Comparison of ENCODE assay signal across 11 cellular contexts in genomic region chr6:158773581-158774449, GRCh38. TPM values are rescaled to one million over a fixed set of nuclear protein-coding genes. Genes with fewer than 3 reads are reported as not detected.
A peak's percentile ranks its signal among the peaks of the same experiment; 100 is the strongest.
DNase-seq lines count a peak whose midpoint lies in the region; ATAC-seq, FAIRE-seq and TF ChIP-seq lines count a peak whose summit lies in the region.
"Had no signal": no experiment of that assay in that cellular context is flagged by ENCODE, and none has a peak within 500 bp of the region (broad histone marks: within the 10 kb centered on the region; RNA-seq: fewer than 3 reads in every experiment).

No MANE protein-coding gene starts in this region.

- no peaks in the 10 kb centered on the region for H3K9me3 ChIP-seq in keratinocyte (ENCODE audit: control insufficient read depth, low read depth, low read length)
- no peaks in the 10 kb centered on the region for H3K9me3 ChIP-seq in SJCRH30 (replicated peaks)
- H3K9me3 ChIP-seq: MG63 had no signal

- H4K20me1 ChIP-seq in keratinocyte (ENCODE audit: control insufficient read depth, extremely low read depth, insufficient read depth, low read length): peaks cover 7% of the 10 kb centered on the region

- intact Hi-C loops in activated T-helper 1 cell treated with anti-CD3 and anti-CD28 coated beads, Interleukin-12 subunit alpha, Interleukin-12 subunit beta, Interleukin-2, Interleukin-4 antibody, amounts not matched to agents 30 ng/mL and 10 ng/mL and 1 ng/mL, durations not matched to agents 14 hours and 24 hours and 36 hours (cut with micrococcal nuclease): loop anchor here (2.0 kb wide), 1 partner anchor 199 kb away; no protein-coding TSS in a partner anchor

- peak overlapping the region; percentile 48 for H3K4me2 ChIP-seq in keratinocyte (ENCODE audit: control insufficient read depth, extremely low read depth, insufficient read depth, low read depth, low read length)

- H3K4me1 ChIP-seq in keratinocyte (ENCODE audit: control insufficient read depth, extremely low read depth, insufficient read depth, low read length) (peaks cover 25% of the 10 kb centered on the region), SJCRH30 (no peaks in the 10 kb centered on the region)

- peaks cover 8% of the 10 kb centered on the region for H3K9me1 ChIP-seq in keratinocyte (ENCODE audit: control insufficient read depth, extremely low read depth, insufficient read depth, low read length)

- peaks cover 74% of the 10 kb centered on the region for H3K4me1 Mint-ChIP-seq in activated T-cell treated with anti-CD3 and anti-CD28 coated beads, Interleukin-2, amount 50 U/mL, for 24 hours (ENCODE audit: low read depth)
- peaks cover 49% of the 10 kb centered on the region for H3K4me1 Mint-ChIP-seq in activated T-cell treated with anti-CD3 and anti-CD28 coated beads, Interleukin-2, amount 50 U/mL, for 4 hours (ENCODE audit: low read depth)
- H3K4me1 Mint-ChIP-seq in activated T-helper 1 cell treated with anti-CD3 and anti-CD28 coated beads, Interleukin-12 subunit alpha, Interleukin-12 subunit beta, Interleukin-2, Interleukin-4 antibody, amounts not matched to agents 30 ng/mL and 10 ng/mL and 1 ng/mL, durations not matched to agents 14 hours and 24 hours and 36 hours (ENCODE audit: low read depth): peaks cover 67% of the 10 kb centered on the region
- peaks cover 74% of the 10 kb centered on the region for H3K4me1 Mint-ChIP-seq in stimulated activated effector memory CD8-positive, alpha-beta T cell treated with anti-CD3 and anti-CD28 coated beads, Interleukin-12 subunit alpha, Interleukin-12 subunit beta, amount 100 ng/mL, for 72 hours

- peaks cover 100% of the 10 kb centered on the region for H3K36me3 Mint-ChIP-seq in activated T-cell treated with anti-CD3 and anti-CD28 coated beads, Interleukin-2, amount 50 U/mL, for 24 hours (ENCODE audit: low read depth)
- H3K36me3 Mint-ChIP-seq in activated T-cell treated with anti-CD3 and anti-CD28 coated beads, Interleukin-2, amount 50 U/mL, for 4 hours (ENCODE audit: insufficient read depth): peaks cover 67% of the 10 kb centered on the region
- peaks cover 68% of the 10 kb centered on the region for H3K36me3 Mint-ChIP-seq in activated T-helper 1 cell treated with anti-CD3 and anti-CD28 coated beads, Interleukin-12 subunit alpha, Interleukin-12 subunit beta, Interleukin-2, Interleukin-4 antibody, amounts not matched to agents 30 ng/mL and 10 ng/mL and 1 ng/mL, durations not matched to agents 14 hours and 24 hours and 36 hours (ENCODE audit: low read depth)
- H3K36me3 Mint-ChIP-seq in stimulated activated effector memory CD8-positive, alpha-beta T cell treated with anti-CD3 and anti-CD28 coated beads, Interleukin-12 subunit alpha, Interleukin-12 subunit beta, amount 100 ng/mL, for 72 hours: peaks cover 100% of the 10 kb centered on the region

- TF ChIP-seq CTCF in keratinocyte (optimal IDR thresholded peaks at IDR 0.05 in 1 of 3, IDR thresholded peaks at IDR 0.05 in 1 of 3, conservative IDR thresholded peaks at IDR 0.05 in 1 of 3; ENCODE audit: extremely low read depth in 1 of 3, insufficient read depth in 2 of 3, low read length in 3 of 3): no peak

- no peak for DNase-seq in activated T-cell treated with anti-CD3 and anti-CD28 coated beads, Interleukin-2, amount 50 U/mL, for 24 hours
- DNase-seq in activated T-cell treated with anti-CD3 and anti-CD28 coated beads, Interleukin-2, amount 50 U/mL, for 4 hours: no peak
- no peak for DNase-seq in activated T-helper 1 cell treated with anti-CD3 and anti-CD28 coated beads, Interleukin-12 subunit alpha, Interleukin-12 subunit beta, Interleukin-2, Interleukin-4 antibody, amounts not matched to agents 30 ng/mL and 10 ng/mL and 1 ng/mL, durations not matched to agents 14 hours and 24 hours and 36 hours (ENCODE audit: low spot score)
- DNase-seq in keratinocyte (ENCODE audit: low read depth, low spot score) (no peak), GM03348 (ENCODE audit: low spot score) (no peak), SJCRH30 (no peak)
- DNase-seq in stimulated activated effector memory CD8-positive, alpha-beta T cell treated with anti-CD3 and anti-CD28 coated beads, Interleukin-12 subunit alpha, Interleukin-12 subunit beta, amount 100 ng/mL, for 72 hours (ENCODE audit: low spot score in 2 of 2): no peak
- DNase-seq: activated CD8-positive, alpha-beta memory T cell treated with anti-CD3 and anti-CD28 coated beads, Interleukin-2, amount 50 U/mL, for 4 hours; MG63 had no signal

- no peak for ATAC-seq in activated T-cell treated with anti-CD3 and anti-CD28 coated beads, Interleukin-2, amount 50 U/mL, for 4 hours
- no peak for ATAC-seq in stimulated activated effector memory CD8-positive, alpha-beta T cell treated with anti-CD3 and anti-CD28 coated beads, Interleukin-12 subunit alpha, Interleukin-12 subunit beta, amount 100 ng/mL, for 72 hours
- no peak for ATAC-seq in GM19324 (IDR thresholded peaks at IDR 0.05; ENCODE audit: low FRiP score, unreplicated experiment)

- peaks cover 56% of the 10 kb centered on the region for H3K79me2 ChIP-seq in keratinocyte (ENCODE audit: control insufficient read depth, insufficient read depth, low read length)

- H3K27ac Mint-ChIP-seq in activated T-cell treated with anti-CD3 and anti-CD28 coated beads, Interleukin-2, amount 50 U/mL, for 24 hours: peak overlapping the region; percentile 91
- H3K27ac Mint-ChIP-seq in activated T-helper 1 cell treated with anti-CD3 and anti-CD28 coated beads, Interleukin-12 subunit alpha, Interleukin-12 subunit beta, Interleukin-2, Interleukin-4 antibody, amounts not matched to agents 30 ng/mL and 10 ng/mL and 1 ng/mL, durations not matched to agents 14 hours and 24 hours and 36 hours: peak overlapping the region; percentile 34
- peak overlapping the region; percentile 94 for H3K27ac Mint-ChIP-seq in stimulated activated effector memory CD8-positive, alpha-beta T cell treated with anti-CD3 and anti-CD28 coated beads, Interleukin-12 subunit alpha, Interleukin-12 subunit beta, amount 100 ng/mL, for 72 hours

- H2AFZ ChIP-seq in keratinocyte (ENCODE audit: control insufficient read depth, low read length): no peak overlapping the region

- H3K27me3 ChIP-seq in keratinocyte (ENCODE audit: control insufficient read depth, extremely low read depth, insufficient read depth, low read length) (no peaks in the 10 kb centered on the region), SJCRH30 (no peaks in the 10 kb centered on the region)
- H3K27me3 ChIP-seq: MG63 had no signal

- H3K9me3 Mint-ChIP-seq in activated T-cell treated with anti-CD3 and anti-CD28 coated beads, Interleukin-2, amount 50 U/mL, for 24 hours: no peaks in the 10 kb centered on the region
- no peaks in the 10 kb centered on the region for H3K9me3 Mint-ChIP-seq in activated T-cell treated with anti-CD3 and anti-CD28 coated beads, Interleukin-2, amount 50 U/mL, for 4 hours
- no peaks in the 10 kb centered on the region for H3K9me3 Mint-ChIP-seq in activated T-helper 1 cell treated with anti-CD3 and anti-CD28 coated beads, Interleukin-12 subunit alpha, Interleukin-12 subunit beta, Interleukin-2, Interleukin-4 antibody, amounts not matched to agents 30 ng/mL and 10 ng/mL and 1 ng/mL, durations not matched to agents 14 hours and 24 hours and 36 hours
- H3K9me3 Mint-ChIP-seq in stimulated activated effector memory CD8-positive, alpha-beta T cell treated with anti-CD3 and anti-CD28 coated beads, Interleukin-12 subunit alpha, Interleukin-12 subunit beta, amount 100 ng/mL, for 72 hours: no peaks in the 10 kb centered on the region
- H3K9me3 Mint-ChIP-seq: nephron had no signal

- peak overlapping the region; percentile 74 for H3K27ac ChIP-seq in keratinocyte (ENCODE audit: control insufficient read depth, insufficient read depth, low read length)
- H3K27ac ChIP-seq in SJCRH30: no peak overlapping the region

- no peak overlapping the region for H3K4me3 ChIP-seq in keratinocyte (ENCODE audit: control insufficient read depth in 2 of 3, extremely low read depth in 1 of 3, insufficient read depth in 2 of 3, low read depth in 1 of 3, low read length in 3 of 3)
- no peak overlapping the region for H3K4me3 ChIP-seq in SJCRH30
- H3K4me3 ChIP-seq: MG63 had no signal

- dilution Hi-C loops in keratinocyte (cut with MboI; ENCODE audit: extremely low pct_ligation_motif_present, low sequenced_read_pairs): no loop called here

- H3K27me3 Mint-ChIP-seq in activated T-cell treated with anti-CD3 and anti-CD28 coated beads, Interleukin-2, amount 50 U/mL, for 24 hours: no peaks in the 10 kb centered on the region
- no peaks in the 10 kb centered on the region for H3K27me3 Mint-ChIP-seq in activated T-cell treated with anti-CD3 and anti-CD28 coated beads, Interleukin-2, amount 50 U/mL, for 4 hours (ENCODE audit: low read depth)
- no peaks in the 10 kb centered on the region for H3K27me3 Mint-ChIP-seq in activated T-helper 1 cell treated with anti-CD3 and anti-CD28 coated beads, Interleukin-12 subunit alpha, Interleukin-12 subunit beta, Interleukin-2, Interleukin-4 antibody, amounts not matched to agents 30 ng/mL and 10 ng/mL and 1 ng/mL, durations not matched to agents 14 hours and 24 hours and 36 hours (ENCODE audit: insufficient read depth)

- no peak overlapping the region for H3K4me3 Mint-ChIP-seq in activated T-cell treated with anti-CD3 and anti-CD28 coated beads, Interleukin-2, amount 50 U/mL, for 24 hours
- H3K4me3 Mint-ChIP-seq in activated T-cell treated with anti-CD3 and anti-CD28 coated beads, Interleukin-2, amount 50 U/mL, for 4 hours: no peak overlapping the region
- no peak overlapping the region for H3K4me3 Mint-ChIP-seq in activated T-helper 1 cell treated with anti-CD3 and anti-CD28 coated beads, Interleukin-12 subunit alpha, Interleukin-12 subunit beta, Interleukin-2, Interleukin-4 antibody, amounts not matched to agents 30 ng/mL and 10 ng/mL and 1 ng/mL, durations not matched to agents 14 hours and 24 hours and 36 hours
- no peak overlapping the region for H3K4me3 Mint-ChIP-seq in stimulated activated effector memory CD8-positive, alpha-beta T cell treated with anti-CD3 and anti-CD28 coated beads, Interleukin-12 subunit alpha, Interleukin-12 subunit beta, amount 100 ng/mL, for 72 hours
- H3K4me3 Mint-ChIP-seq: nephron had no signal

- no peak for FAIRE-seq in keratinocyte (lab: Jason Lieb, UNC)

- peak overlapping the region; percentile 29 for H3K9ac ChIP-seq in keratinocyte (ENCODE audit: control insufficient read depth, extremely low read depth, insufficient read depth, low read length)

- peaks cover 68 to 85% of the 10 kb centered on the region in 2 experiments for H3K36me3 ChIP-seq in keratinocyte (ENCODE audit: control insufficient read depth in 2 of 2, extremely low read depth in 1 of 2, insufficient read depth in 2 of 2, low read length in 2 of 2)
- peaks cover 9% of the 10 kb centered on the region for H3K36me3 ChIP-seq in SJCRH30

RNA-seq across cellular contexts. Expression of gene EZR, which starts 45.4 kb away (rescaled TPM):
- total RNA-seq in activated T-cell treated with anti-CD3 and anti-CD28 coated beads, Interleukin-2, amount 50 U/mL, for 4 hours: 100 to 1,000 TPM; 315 to 327 (median 324) TPM
- 205 and 206 TPM in 2 replicates for total RNA-seq in activated T-helper 1 cell treated with anti-CD3 and anti-CD28 coated beads, Interleukin-12 subunit alpha, Interleukin-12 subunit beta, Interleukin-2, Interleukin-4 antibody, amounts not matched to agents 30 ng/mL and 10 ng/mL and 1 ng/mL, durations not matched to agents 14 hours and 24 hours and 36 hours
- 261 to 315 TPM (median 277 TPM) in 3 replicates for polyA plus RNA-seq in keratinocyte
- polyA plus RNA-seq in keratinocyte (2011; ENCODE audit: low read depth): 132 TPM
- 255 and 263 TPM in 2 replicates for polyA plus RNA-seq in keratinocyte (2011; cell fraction: cytosol; rRNA removed)
- 396 and 431 TPM in 2 replicates for polyA plus RNA-seq in keratinocyte (2011; cell fraction: nucleus; rRNA removed)
- polyA plus RNA-seq in keratinocyte (2012; ENCODE audit: low replicate concordance): 252 and 297 TPM in 2 replicates
- polyA minus RNA-seq in keratinocyte: 201 to 226 TPM (median 219 TPM) in 3 replicates
- 188 TPM for polyA minus RNA-seq in keratinocyte (2011; cell fraction: cytosol; rRNA and poly(A)+ RNA removed)
- polyA minus RNA-seq in keratinocyte (2011; cell fraction: nucleus; rRNA and poly(A)+ RNA removed): 136 and 235 TPM in 2 replicates
- total RNA-seq in SJCRH30 (2014; rRNA removed; shearing (Covaris generic)): 41.9 and 44.6 TPM in 2 replicates

Comparison
In these comparisons a context has a peak if more than half of its experiments do, and no peak if none do; other contexts are left out.
1. H3K27ac Mint-ChIP-seq: peak in every context shown above with its lines; median percentile 94 in stimulated activated effector memory CD8-positive, alpha-beta T cell treated with anti-CD3 and anti-CD28 coated beads, Interleukin-12 subunit alpha, Interleukin-12 subunit beta, amount 100 ng/mL, for 72 hours; 91 in activated T-cell treated with anti-CD3 and anti-CD28 coated beads, Interleukin-2, amount 50 U/mL, for 24 hours; 34 in activated T-helper 1 cell treated with anti-CD3 and anti-CD28 coated beads, Interleukin-12 subunit alpha, Interleukin-12 subunit beta, Interleukin-2, Interleukin-4 antibody, amounts not matched to agents 30 ng/mL and 10 ng/mL and 1 ng/mL, durations not matched to agents 14 hours and 24 hours and 36 hours.